In the genomic region with DNA sequence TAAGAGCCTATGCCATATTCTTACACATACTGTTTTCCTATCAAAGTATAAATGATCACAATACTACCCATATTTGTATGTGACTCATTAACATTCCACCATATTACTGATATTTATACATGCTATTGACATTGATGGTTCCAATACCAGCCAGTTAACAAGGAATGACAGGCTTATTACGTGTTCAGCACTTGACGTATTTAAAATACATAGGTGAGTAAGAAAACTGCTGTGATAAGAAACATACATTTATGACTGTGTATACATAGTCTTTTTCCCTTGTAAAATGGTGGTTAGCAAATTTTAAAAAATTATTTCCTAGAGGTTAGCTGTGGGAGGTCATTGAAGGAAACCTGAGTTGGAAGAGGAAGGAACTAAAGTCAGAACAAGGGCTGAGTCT, we compare ENCODE assay signal across 29 cellular contexts.
"Had no signal": no experiment of that assay in that cellular context is flagged by ENCODE, and none has a peak within 500 bp of the region (broad histone marks: within the 10 kb centered on the region; RNA-seq: fewer than 3 reads in every experiment).

No MANE protein-coding gene starts in this region.

- FAIRE-seq: urothelium cell line had no signal

- H3K9me3 ChIP-seq: stomach, suprapubic skin, testis, thoracic aorta, thyroid gland, tibial artery, tibial nerve, transverse colon, upper lobe of left lung, upper lobe of right lung, uterus, vagina had no signal

- H3K4me1 Mint-ChIP-seq: stimulated activated effector memory CD8-positive, alpha-beta T cell treated with anti-CD3 and anti-CD28 coated beads, Interleukin-12 subunit alpha, Interleukin-12 subunit beta, amount 100 ng/mL, for 72 hours; stimulated activated memory B cell treated with anti-CD40 and anti-IgM and Interleukin-4, amounts not matched to agents 10 μg/mL and 1 μg/mL and 100 μg/mL, for 72 hours; stimulated activated naive B cell treated with anti-CD40 and anti-IgM and Interleukin-4, amounts not matched to agents 10 μg/mL and 1 μg/mL and 100 μg/mL, for 72 hours; stimulated activated naive CD8-positive, alpha-beta T cell treated with anti-CD3 and anti-CD28 coated beads, Interleukin-15, amount 100 ng/mL, for 72 hours had no signal

- H3K27me3 Mint-ChIP-seq: stimulated activated naive B cell treated with anti-CD40 and anti-IgM and Interleukin-4, amounts not matched to agents 10 μg/mL and 1 μg/mL and 100 μg/mL, for 72 hours; stimulated activated naive CD8-positive, alpha-beta T cell treated with anti-CD3 and anti-CD28 coated beads, Interleukin-15, amount 100 ng/mL, for 72 hours; stimulated activated naive CD8-positive, alpha-beta T cell treated with anti-CD3 and anti-CD28 coated beads, Interleukin-15, Interleukin-2, amounts not matched to agents 100 ng/mL and 50 ng/mL, for 24 hours had no signal

- H3K27ac ChIP-seq: stomach, suprapubic skin, testis, thoracic aorta, thyroid gland, tibial artery, tibial nerve, transverse colon, upper lobe of left lung, upper lobe of right lung, uterus, vagina had no signal

- H3K4me3 Mint-ChIP-seq: stimulated activated effector memory CD8-positive, alpha-beta T cell treated with anti-CD3 and anti-CD28 coated beads, Interleukin-12 subunit alpha, Interleukin-12 subunit beta, amount 100 ng/mL, for 72 hours; stimulated activated memory B cell treated with anti-CD40 and anti-IgM and Interleukin-4, amounts not matched to agents 10 μg/mL and 1 μg/mL and 100 μg/mL, for 72 hours; stimulated activated naive B cell treated with anti-CD40 and anti-IgM and Interleukin-4, amounts not matched to agents 10 μg/mL and 1 μg/mL and 100 μg/mL, for 72 hours; stimulated activated naive CD8-positive, alpha-beta T cell treated with anti-CD3 and anti-CD28 coated beads, Interleukin-15, amount 100 ng/mL, for 72 hours; stimulated activated naive CD8-positive, alpha-beta T cell treated with anti-CD3 and anti-CD28 coated beads, Interleukin-15, Interleukin-2, amounts not matched to agents 100 ng/mL and 50 ng/mL, for 24 hours; type B pancreatic cell had no signal

- H3K4me3 ChIP-seq: stomach, suprapubic skin, testis, thoracic aorta, thyroid gland, tibial artery, tibial nerve, transverse colon, upper lobe of left lung, upper lobe of right lung, uterus, vagina had no signal

- H3K36me3 ChIP-seq: stomach, suprapubic skin, thoracic aorta, thyroid gland, tibial artery, tibial nerve, transverse colon, upper lobe of left lung, upper lobe of right lung, uterus, vagina had no signal

- DNase-seq: stimulated activated CD4-positive, alpha-beta T cell treated with anti-CD3 and anti-CD28 coated beads, Interleukin-2, amount 100 ng/mL, for 48 hours; stimulated activated CD4-positive, alpha-beta T cell treated with anti-CD3 and anti-CD28 coated beads, Interleukin-4, amount 100 ng/mL, for 1 hour; stimulated activated CD4-positive, alpha-beta T cell treated with anti-CD3 and anti-CD28 coated beads, Interleukin-4, amount 100 ng/mL, for 24 hours; stimulated activated CD4-positive, alpha-beta T cell treated with anti-CD3 and anti-CD28 coated beads, Interleukin-4, amount 100 ng/mL, for 4 hours; stimulated activated CD8-positive, alpha-beta memory T cell treated with anti-CD3 and anti-CD28 coated beads, Interleukin-4, amount 100 ng/mL, for 48 hours; stimulated activated naive B cell treated with anti-CD40 and anti-IgM and Interleukin-4, amounts not matched to agents 10 μg/mL and 1 μg/mL and 100 μg/mL, for 72 hours; stimulated activated naive CD4-positive, alpha-beta T cell; stimulated activated naive CD4-positive, alpha-beta T cell treated with Interleukin-2 at 50 U/mL for 16 hours; stimulated activated naive CD8-positive, alpha-beta T cell treated with anti-CD3 and anti-CD28 coated beads, Interleukin-15, amount 100 ng/mL, for 72 hours; stimulated activated naive CD8-positive, alpha-beta T cell treated with anti-CD3 and anti-CD28 coated beads, Interleukin-15, Interleukin-2, amounts not matched to agents 100 U/mL and 50 U/mL, for 24 hours; stomach; substantia nigra; testis; thyroid gland; tibial artery; transverse colon; trophoblast cell; upper lobe of left lung; upper lobe of right lung; uterus had no signal

- H3K36me3 Mint-ChIP-seq: stimulated activated effector memory CD8-positive, alpha-beta T cell treated with anti-CD3 and anti-CD28 coated beads, Interleukin-12 subunit alpha, Interleukin-12 subunit beta, amount 100 ng/mL, for 72 hours; stimulated activated memory B cell treated with anti-CD40 and anti-IgM and Interleukin-4, amounts not matched to agents 10 μg/mL and 1 μg/mL and 100 μg/mL, for 72 hours; stimulated activated naive B cell treated with anti-CD40 and anti-IgM and Interleukin-4, amounts not matched to agents 10 μg/mL and 1 μg/mL and 100 μg/mL, for 72 hours; type B pancreatic cell had no signal

- H3K27me3 ChIP-seq: stomach, suprapubic skin, testis, thyroid gland, tibial nerve, transverse colon, upper lobe of left lung, upper lobe of right lung, uterus, vagina had no signal

- ATAC-seq: stimulated activated effector memory CD8-positive, alpha-beta T cell treated with anti-CD3 and anti-CD28 coated beads, Interleukin-12 subunit alpha, Interleukin-12 subunit beta, amount 100 ng/mL, for 72 hours; stimulated activated memory B cell treated with anti-CD40 and anti-IgM and Interleukin-4, amounts not matched to agents 10 μg/mL and 1 μg/mL and 100 μg/mL, for 72 hours; stimulated activated naive B cell treated with anti-CD40 and anti-IgM and Interleukin-4, amounts not matched to agents 10 μg/mL and 1 μg/mL and 100 μg/mL, for 72 hours; stimulated activated naive CD8-positive, alpha-beta T cell treated with anti-CD3 and anti-CD28 coated beads, Interleukin-15, amount 100 ng/mL, for 72 hours; stimulated activated naive CD8-positive, alpha-beta T cell treated with anti-CD3 and anti-CD28 coated beads, Interleukin-15, Interleukin-2, amounts not matched to agents 100 U/mL and 50 U/mL, for 24 hours; upper lobe of right lung had no signal

- H3K27ac Mint-ChIP-seq: stimulated activated effector memory CD8-positive, alpha-beta T cell treated with anti-CD3 and anti-CD28 coated beads, Interleukin-12 subunit alpha, Interleukin-12 subunit beta, amount 100 ng/mL, for 72 hours; stimulated activated memory B cell treated with anti-CD40 and anti-IgM and Interleukin-4, amounts not matched to agents 10 μg/mL and 1 μg/mL and 100 μg/mL, for 72 hours; stimulated activated naive B cell treated with anti-CD40 and anti-IgM and Interleukin-4, amounts not matched to agents 10 μg/mL and 1 μg/mL and 100 μg/mL, for 72 hours; stimulated activated naive CD8-positive, alpha-beta T cell treated with anti-CD3 and anti-CD28 coated beads, Interleukin-15, amount 100 ng/mL, for 72 hours; stimulated activated naive CD8-positive, alpha-beta T cell treated with anti-CD3 and anti-CD28 coated beads, Interleukin-15, Interleukin-2, amounts not matched to agents 100 ng/mL and 50 ng/mL, for 24 hours; type B pancreatic cell had no signal

- H3K4me1 ChIP-seq: stomach, suprapubic skin, testis, thyroid gland, tibial artery, tibial nerve, transverse colon, upper lobe of left lung, upper lobe of right lung, uterus, vagina had no signal
